ENCODE assay signal across 17 cellular contexts in the genomic region with DNA sequence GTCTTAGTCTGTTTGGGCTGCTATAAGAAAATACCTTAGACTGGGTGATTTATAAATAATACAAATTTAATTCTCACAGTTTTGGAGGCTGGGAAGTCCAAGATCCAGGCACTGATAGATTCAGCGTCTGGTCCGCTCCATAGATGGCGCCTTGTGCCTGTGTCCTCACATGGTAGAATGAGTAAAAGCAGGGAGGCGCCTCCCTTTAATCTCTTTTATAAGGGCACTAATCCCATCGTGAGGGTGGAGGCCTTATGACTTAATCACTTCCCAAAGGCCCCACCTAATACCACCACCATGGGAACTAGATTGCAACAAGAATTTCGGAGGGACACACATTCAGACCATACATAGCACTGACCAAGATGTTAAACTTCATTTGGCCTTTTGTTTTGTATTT.
DNase-seq lines count a peak whose midpoint lies in the region; ATAC-seq, FAIRE-seq and TF ChIP-seq lines count a peak whose summit lies in the region.
"Had no signal": no experiment of that assay in that cellular context is flagged by ENCODE, and none has a peak within 500 bp of the region (broad histone marks: within the 10 kb centered on the region; RNA-seq: fewer than 3 reads in every experiment).

No MANE protein-coding gene starts in this region.

- H3K27ac Mint-ChIP-seq in activated naive CD4-positive, alpha-beta T cell treated with anti-CD3 and anti-CD28 coated beads for 36 hours = peak overlapping the region; percentile 33
- H3K27ac Mint-ChIP-seq in activated naive CD4-positive, alpha-beta T cell treated with anti-CD3 and anti-CD28 coated beads, Interleukin-2, amount 50 U/mL, for 72 hours = no peak overlapping the region
- no peak overlapping the region for H3K27ac Mint-ChIP-seq in T-cell
- H3K27ac Mint-ChIP-seq: activated B cell treated with CpG ODN at 0.5 μM for 24 hours; activated naive CD8-positive, alpha-beta T cell treated with anti-CD3 and anti-CD28 coated beads for 36 hours had no signal

- H3K4me3 Mint-ChIP-seq in activated naive CD4-positive, alpha-beta T cell treated with anti-CD3 and anti-CD28 coated beads for 36 hours = no peak overlapping the region
- no peak overlapping the region for H3K4me3 Mint-ChIP-seq in T-cell
- H3K4me3 Mint-ChIP-seq: activated B cell treated with CpG ODN at 0.5 μM for 24 hours; activated naive CD8-positive, alpha-beta T cell treated with anti-CD3 and anti-CD28 coated beads for 36 hours; naive thymus-derived CD8-positive, alpha-beta T cell had no signal

- DNase-seq in activated naive CD4-positive, alpha-beta T cell treated with anti-CD3 and anti-CD28 coated beads for 36 hours = peak; percentile 18
- DNase-seq in activated naive CD4-positive, alpha-beta T cell treated with anti-CD3 and anti-CD28 coated beads, Interleukin-2, amount 50 U/mL, for 72 hours (ENCODE audit: low spot score in 2 of 2) = no peak
- DNase-seq in NCI-H1417 (lab: John Stamatoyannopoulos, UW) = peak; percentile 13 to 85 (median 53)
- peak; percentile 38 for DNase-seq in small intestine
- no peak for DNase-seq in OCI-M2 (lab: John Stamatoyannopoulos, UW; ENCODE audit: unreplicated experiment)
- no peak for DNase-seq in T-cell
- DNase-seq in urothelium cell line (ENCODE audit: low spot score) = no peak
- DNase-seq: activated B cell treated with CpG ODN at 0.5 μM for 24 hours; activated CD8-positive, alpha-beta memory T cell treated with anti-CD3 and anti-CD28 coated beads, Interleukin-2, amount 50 U/mL, for 48 hours; activated naive CD8-positive, alpha-beta T cell treated with anti-CD3 and anti-CD28 coated beads for 36 hours; GF-D8; hypothalamus; MV-4-11; naive thymus-derived CD8-positive, alpha-beta T cell; stimulated activated CD4-positive, alpha-beta T cell treated with anti-CD3 and anti-CD28 coated beads, Interleukin-2, amount 100 ng/mL, for 48 hours; upper lobe of right lung had no signal

- no peaks in the 10 kb centered on the region for H3K4me1 ChIP-seq in small intestine (ENCODE audit: control insufficient read depth in 2 of 2, insufficient read depth in 1 of 2, low read depth in 1 of 2, low read length in 1 of 2)
- H3K4me1 ChIP-seq: upper lobe of right lung had no signal

- 67 to 88% (median 80%) methylated on average over 6 of the region's 6 CpGs for WGBS in small intestine, 3 donors

- no peak overlapping the region for H3K4me3 ChIP-seq in small intestine (ENCODE audit: low read depth in 1 of 2, low read length in 2 of 2)
- H3K4me3 ChIP-seq: upper lobe of right lung had no signal

- H3K27ac ChIP-seq in VCaP (peak overlapping the region; percentile 53), small intestine (ENCODE audit: low read depth in 1 of 2, low read length in 1 of 2) (no peak overlapping the region)
- H3K27ac ChIP-seq: upper lobe of right lung had no signal

- CTCF ChIA-PET in activated naive CD4-positive, alpha-beta T cell treated with anti-CD3 and anti-CD28 coated beads for 36 hours (lab: Charles Lee) = no interaction called here
- CTCF ChIA-PET in T-cell (lab: Charles Lee) = no interaction called here

- peak; percentile 53 for TF ChIP-seq CTCF in VCaP (conservative IDR thresholded peaks at IDR 0.05)

- H3K27me3 Mint-ChIP-seq in activated naive CD4-positive, alpha-beta T cell treated with anti-CD3 and anti-CD28 coated beads for 36 hours (ENCODE audit: low read depth) = no peaks in the 10 kb centered on the region
- no peaks in the 10 kb centered on the region for H3K27me3 Mint-ChIP-seq in T-cell
- H3K27me3 Mint-ChIP-seq: activated B cell treated with CpG ODN at 0.5 μM for 24 hours; activated naive CD8-positive, alpha-beta T cell treated with anti-CD3 and anti-CD28 coated beads for 36 hours; naive thymus-derived CD8-positive, alpha-beta T cell had no signal

- no peaks in the 10 kb centered on the region for H3K9me3 Mint-ChIP-seq in activated naive CD4-positive, alpha-beta T cell treated with anti-CD3 and anti-CD28 coated beads for 36 hours
- H3K9me3 Mint-ChIP-seq in activated naive CD4-positive, alpha-beta T cell treated with anti-CD3 and anti-CD28 coated beads, Interleukin-2, amount 50 U/mL, for 72 hours = no peaks in the 10 kb centered on the region
- H3K9me3 Mint-ChIP-seq in T-cell = no peaks in the 10 kb centered on the region
- H3K9me3 Mint-ChIP-seq: activated B cell treated with CpG ODN at 0.5 μM for 24 hours; activated naive CD8-positive, alpha-beta T cell treated with anti-CD3 and anti-CD28 coated beads for 36 hours; naive thymus-derived CD8-positive, alpha-beta T cell had no signal

- intact Hi-C loops in activated naive CD4-positive, alpha-beta T cell treated with anti-CD3 and anti-CD28 coated beads for 36 hours (cut with micrococcal nuclease) = no loop called here

- POLR2A ChIA-PET in T-cell (lab: Charles Lee) = interaction anchor here in 1 of 2 donors (0.6 kb wide), 1 partner anchor 381 kb away, joined by 9 read pairs; no protein-coding TSS in a partner anchor

- H3K27me3 ChIP-seq in small intestine (ENCODE audit: control insufficient read depth in 2 of 2, insufficient read depth in 2 of 2, low read length in 2 of 2) = no peaks in the 10 kb centered on the region
- H3K27me3 ChIP-seq: upper lobe of right lung had no signal

- ATAC-seq in activated naive CD4-positive, alpha-beta T cell treated with anti-CD3 and anti-CD28 coated beads, Interleukin-2, amount 50 U/mL, for 72 hours = no peak
- ATAC-seq in T-cell (replicated peaks in 1 of 4) = no peak
- ATAC-seq: naive thymus-derived CD8-positive, alpha-beta T cell; upper lobe of right lung had no signal

- peaks cover 4 to 5% of the 10 kb centered on the region in 2 donors for H3K36me3 ChIP-seq in small intestine (ENCODE audit: control insufficient read depth in 2 of 2, insufficient read depth in 2 of 2, low read length in 2 of 2)
- H3K36me3 ChIP-seq: upper lobe of right lung had no signal

- FAIRE-seq in small intestine (lab: Jason Lieb, UNC) = no peak
- no peak for FAIRE-seq in urothelium cell line (lab: Jason Lieb, UNC)

- H3K36me3 Mint-ChIP-seq in activated naive CD4-positive, alpha-beta T cell treated with anti-CD3 and anti-CD28 coated beads for 36 hours (ENCODE audit: low read depth) = peaks cover 12% of the 10 kb centered on the region
- H3K36me3 Mint-ChIP-seq in activated naive CD4-positive, alpha-beta T cell treated with anti-CD3 and anti-CD28 coated beads, Interleukin-2, amount 50 U/mL, for 72 hours = peaks cover 6% of the 10 kb centered on the region in 2 donors
- peaks cover 62% of the 10 kb centered on the region for H3K36me3 Mint-ChIP-seq in T-cell

- no peaks in the 10 kb centered on the region for H3K4me1 Mint-ChIP-seq in activated naive CD4-positive, alpha-beta T cell treated with anti-CD3 and anti-CD28 coated beads for 36 hours (ENCODE audit: low read depth)
- no peaks in the 10 kb centered on the region for H3K4me1 Mint-ChIP-seq in T-cell
- H3K4me1 Mint-ChIP-seq: activated naive CD8-positive, alpha-beta T cell treated with anti-CD3 and anti-CD28 coated beads for 36 hours had no signal

- H3K9me3 ChIP-seq in small intestine (ENCODE audit: control insufficient read depth, low read depth) = no peaks in the 10 kb centered on the region
- H3K9me3 ChIP-seq: upper lobe of right lung had no signal

Comparison
In these comparisons a context has a peak if more than half of its experiments do, and no peak if none do; other contexts are left out.
1. DNase-seq: peak in activated naive CD4-positive, alpha-beta T cell treated with anti-CD3 and anti-CD28 coated beads for 36 hours (single experiment), NCI-H1417 (3 of 3) and small intestine (single experiment); none in activated naive CD4-positive, alpha-beta T cell treated with anti-CD3 and anti-CD28 coated beads, Interleukin-2, amount 50 U/mL, for 72 hours (0 of 2), OCI-M2 (single experiment), T-cell (0 of 34) and urothelium cell line (single experiment).